10 cellular contexts compared by ENCODE assay signal in genomic region chr22:36326178-36327161, GRCh38.
DNase-seq lines count a peak whose midpoint lies in the region; ATAC-seq, FAIRE-seq and TF ChIP-seq lines count a peak whose summit lies in the region.
"Had no signal": no experiment of that assay in that cellular context is flagged by ENCODE, and none has a peak within 500 bp of the region (broad histone marks: within the 10 kb centered on the region; RNA-seq: fewer than 3 reads in every experiment).

No MANE protein-coding gene starts in this region.

- no peak overlapping the region for H3K4me3 ChIP-seq in heart left ventricle
- no peak overlapping the region for H3K4me3 ChIP-seq in duodenal mucosa (ENCODE audit: low read depth in 1 of 2, low read length in 2 of 2)
- H3K4me3 ChIP-seq in aorta (ENCODE audit: low read length in 2 of 2): no peak overlapping the region

- peaks cover 43% of the 10 kb centered on the region for H3K4me1 Mint-ChIP-seq in neural crest cell

- H3K4me1 ChIP-seq in heart left ventricle: peaks cover 47 to 100% (median 91%) of the 10 kb centered on the region in 12 donors
- peaks cover 79 to 80% of the 10 kb centered on the region in 2 donors for H3K4me1 ChIP-seq in duodenal mucosa (ENCODE audit: control insufficient read depth in 1 of 2, insufficient read depth in 2 of 2, low read length in 2 of 2)
- H3K4me1 ChIP-seq in aorta (ENCODE audit: control insufficient read depth in 1 of 2, insufficient read depth in 2 of 2, low read length in 2 of 2): peaks cover 2 to 3% of the 10 kb centered on the region in 2 donors

- H3K9ac ChIP-seq in duodenal mucosa (ENCODE audit: low read depth in 1 of 2, low read length in 2 of 2): no peak overlapping the region

- intact Hi-C loops in heart left ventricle (cut with DNase I): loop anchor here in 6 of 10 donors (2.0 to 5.0 kb wide), 6 partner anchors 41 to 141 kb away; partner anchors contain the start of gene MYH9 (in 3 of the 6)
- intact Hi-C loops in cardiac septum (cut with DNase I): loop anchor here (5.0 kb wide), 1 partner anchor 41 kb away; no protein-coding TSS in a partner anchor
- intact Hi-C loops in aorta (cut with DNase I): loop anchor here in 1 of 2 donors (5.0 kb wide), 1 partner anchor 41 kb away; no protein-coding TSS in a partner anchor

- TF ChIP-seq POLR2A in heart left ventricle (IDR thresholded peaks at IDR 0.05): no peak

- H3K36me3 ChIP-seq in heart left ventricle (peaks cover 0 to 81% (median 55%) of the 10 kb centered on the region in 9 donors), duodenal mucosa (ENCODE audit: control insufficient read depth in 1 of 2, insufficient read depth in 2 of 2, low read length in 2 of 2) (peaks cover 60 to 94% of the 10 kb centered on the region in 2 donors), aorta (ENCODE audit: control insufficient read depth in 1 of 2, insufficient read depth in 2 of 2, low read length in 1 of 2) (peaks cover 0 to 18% of the 10 kb centered on the region in 2 donors)

- no peak for ATAC-seq in heart left ventricle
- no peak for ATAC-seq in aorta (ENCODE audit: low FRiP score)
- no peak for ATAC-seq in GM19467 (IDR thresholded peaks at IDR 0.05; ENCODE audit: unreplicated experiment)
- ATAC-seq in GM21515 (IDR thresholded peaks at IDR 0.05; ENCODE audit: unreplicated experiment): no peak

- H3K36me3 Mint-ChIP-seq in neural crest cell (ENCODE audit: low read depth): peaks cover 8% of the 10 kb centered on the region

- H3K4me3 Mint-ChIP-seq in neural crest cell: no peak overlapping the region

- no peak for FAIRE-seq in urothelium cell line (lab: Jason Lieb, UNC)

- H3K27ac ChIP-seq in heart left ventricle: peak overlapping the region; percentile 89 to 100 (median 94)
- H3K27ac ChIP-seq in duodenal mucosa (ENCODE audit: low read depth, low read length): peak overlapping the region; percentile 90
- H3K27ac ChIP-seq in aorta (ENCODE audit: low read depth in 1 of 2, low read length in 2 of 2): peak overlapping the region; percentile 97 to 99

- no peaks in the 10 kb centered on the region for H3K9me3 Mint-ChIP-seq in neural crest cell

- H3K9me3 ChIP-seq in heart left ventricle (no peaks in the 10 kb centered on the region), duodenal mucosa (ENCODE audit: control insufficient read depth in 1 of 2, low read length in 2 of 2) (no peaks in the 10 kb centered on the region), aorta (ENCODE audit: control insufficient read depth, low read length) (no peaks in the 10 kb centered on the region)

- TF ChIP-seq CTCF in heart left ventricle (IDR thresholded peaks at IDR 0.05) (no peak), neural crest cell (conservative IDR thresholded peaks at IDR 0.05) (no peak)

- peak overlapping the region; percentile 46 for H3K27ac Mint-ChIP-seq in neural crest cell (ENCODE audit: unreplicated experiment)

- no peaks in the 10 kb centered on the region for H3K27me3 Mint-ChIP-seq in neural crest cell (ENCODE audit: low read depth)

- DNase-seq in heart left ventricle: no peak
- no peak for DNase-seq in cardiac septum (ENCODE audit: low spot score)
- no peak for DNase-seq in neural crest cell (ENCODE audit: low read depth, low spot score)
- no peak for DNase-seq in aorta
- no peak for DNase-seq in urothelium cell line (ENCODE audit: low spot score)
- DNase-seq: anterior cingulate cortex, NCI-H1436 had no signal

- H3K27me3 ChIP-seq in heart left ventricle (no peaks in the 10 kb centered on the region), duodenal mucosa (ENCODE audit: control insufficient read depth in 1 of 2, insufficient read depth in 2 of 2, low read length in 2 of 2) (no peaks in the 10 kb centered on the region), aorta (ENCODE audit: control insufficient read depth in 1 of 2, insufficient read depth in 2 of 2, low read length in 1 of 2) (no peaks in the 10 kb centered on the region)

- 61 to 77% (median 67%) methylated on average over 17 to 20 of the region's 20 CpGs for WGBS in heart left ventricle, 4 donors
- WGBS in aorta, 2 donors: 47 to 50% methylated on average over 20 of the region's 20 CpGs
